ENCODE assay signal across 19 cellular contexts in genomic region chr15:57415559-57415958, GRCh38. TPM values are rescaled to one million over a fixed set of nuclear protein-coding genes. Genes with fewer than 3 reads are reported as not detected.
DNase-seq lines count a peak whose midpoint lies in the region; ATAC-seq and TF ChIP-seq lines count a peak whose summit lies in the region.
"Had no signal": no experiment of that assay in that cellular context is flagged by ENCODE, and none has a peak within 500 bp of the region (broad histone marks: within the 10 kb centered on the region; RNA-seq: fewer than 3 reads in every experiment).

No MANE protein-coding gene starts in this region.

- peaks cover 0 to 47% (median 35%) of the 10 kb centered on the region in 10 experiments; a peak in 16 of 20 replicates for H3K4me1 ChIP-seq in BLaER1 treated with 17β-estradiol and CSF1 and Interleukin-3, amounts not matched to agents 10 nM and 100 nM
- H3K4me1 ChIP-seq in testis (no peaks in the 10 kb centered on the region), SJCRH30 (peaks cover 6% of the 10 kb centered on the region; the same call in 1 of the 2 replicates)

- H3K27me3 ChIP-seq in BLaER1 treated with 17β-estradiol and CSF1 and Interleukin-3, amounts not matched to agents 10 nM and 100 nM, result no peaks in the 10 kb centered on the region
- H3K27me3 ChIP-seq in testis (no peaks in the 10 kb centered on the region), SJCRH30 (no peaks in the 10 kb centered on the region)

- H3K9ac ChIP-seq in BLaER1 treated with 17β-estradiol and CSF1 and Interleukin-3, amounts not matched to agents 10 nM and 100 nM, result 0 out of 22 replicates have a peak overlapping the region, but pooled peaks of 1 of the 11 experiments have one; percentile 3

- H4K20me1 ChIP-seq in BLaER1 treated with 17β-estradiol and CSF1 and Interleukin-3, amounts not matched to agents 10 nM and 100 nM, result no peaks in the 10 kb centered on the region

- H3K36me3 ChIP-seq in BLaER1 treated with 17β-estradiol and CSF1 and Interleukin-3, amounts not matched to agents 10 nM and 100 nM, result no peaks in the 10 kb centered on the region
- no peaks in the 10 kb centered on the region for H3K36me3 ChIP-seq in testis (ENCODE audit: low read depth, missing control alignments)
- no peaks in the 10 kb centered on the region for H3K36me3 ChIP-seq in SJCRH30
- H3K36me3 ChIP-seq: MG63 had no signal

- no peak for TF ChIP-seq POLR2A in testis (IDR thresholded peaks at IDR 0.05)

- no peak overlapping the region for H3K4me3 ChIP-seq in BLaER1 treated with 17β-estradiol and CSF1 and Interleukin-3, amounts not matched to agents 10 nM and 100 nM
- H3K4me3 ChIP-seq in fibroblast of mammary gland (ENCODE audit: control insufficient read depth, low read depth, low read length) (no peak overlapping the region), testis (no peak overlapping the region), SJCRH30 (no peak overlapping the region)
- H3K4me3 ChIP-seq: K562, MG63 had no signal

- 55 to 69% methylated on average over 6 of the region's 6 CpGs for WGBS in testis, 2 donors

- TF ChIP-seq CTCF in fibroblast of mammary gland (conservative IDR thresholded peaks at IDR 0.05; ENCODE audit: control insufficient read depth, insufficient read depth, low read depth, low read length) (no peak), testis (IDR thresholded peaks at IDR 0.05) (no peak)

- peaks cover 0 to 17% (median 8%) of the 10 kb centered on the region in 11 experiments; a peak in 8 of 22 replicates for H3K9me3 ChIP-seq in BLaER1 treated with 17β-estradiol and CSF1 and Interleukin-3, amounts not matched to agents 10 nM and 100 nM (replicated peaks in 1 of 11)
- H3K9me3 ChIP-seq in testis (no peaks in the 10 kb centered on the region), SJCRH30 (replicated peaks) (no peaks in the 10 kb centered on the region)
- H3K9me3 ChIP-seq: MG63 had no signal

- peak; percentile 6 for DNase-seq in fibroblast of mammary gland (ENCODE audit: low read depth)
- DNase-seq in left ventricle myocardium superior, result peak; percentile 88
- DNase-seq in testis, result peak; percentile 40
- DNase-seq in NCI-H1694 (lab: John Stamatoyannopoulos, UW), result no peak
- no peak for DNase-seq in SJCRH30
- DNase-seq in Ammon's horn (ENCODE audit: low spot score), result no peak
- DNase-seq: C1 segment of cervical spinal cord; Calu3; CD8-positive, alpha-beta T cell; GDM1; MG63; NCI-H1417 treated with DMSO at 0.1 percent for 48 hours; NCI-H187 treated with DMSO at 0.1 percent for 48 hours; NCI-H2107; NCI-H446 treated with DMSO at 0.1 percent for 48 hours; NCI-H526 treated with DMSO at 0.1 percent for 48 hours; OCI-M1 had no signal

- peak overlapping the region in 9 of 11 experiments; percentile 31 to 75 (median 52); a peak in 17 of 22 replicates for H3K4me2 ChIP-seq in BLaER1 treated with 17β-estradiol and CSF1 and Interleukin-3, amounts not matched to agents 10 nM and 100 nM

- peak overlapping the region in 6 of 11 experiments; percentile 0 to 61 (median 54); a peak in 11 of 22 replicates for H3K27ac ChIP-seq in BLaER1 treated with 17β-estradiol and CSF1 and Interleukin-3, amounts not matched to agents 10 nM and 100 nM
- H3K27ac ChIP-seq in testis, result no peak overlapping the region
- no peak overlapping the region for H3K27ac ChIP-seq in SJCRH30

- ATAC-seq in left ventricle myocardium superior, result peak; percentile 57
- ATAC-seq: CD8-positive, alpha-beta T cell; K562 had no signal

- intact Hi-C loops in left ventricle myocardium superior (cut with micrococcal nuclease), result no loop called here
- intact Hi-C loops in testis (cut with DNase I; ENCODE audit: low total_unique reads), result no loop called here

RNA-seq across cellular contexts. Expression of gene CGNL1, which starts 39.3 kb away (rescaled TPM):
- total RNA-seq in left ventricle myocardium superior (15.2 TPM), testis (10 to 100 TPM; 29.2 to 40.2 TPM)
- polyA plus RNA-seq in testis (ENCODE audit: insufficient read depth, low read depth, low replicate concordance), result 21.0 TPM
- total RNA-seq in SJCRH30 (2014; rRNA removed; shearing (Covaris generic)), result 5.5 and 5.9 TPM in 2 replicates
- total RNA-seq: CD8-positive, alpha-beta T cell had no signal

Comparison
In these comparisons a context has a peak if more than half of its experiments do, and no peak if none do; other contexts are left out.
1. H3K27ac ChIP-seq: peak in BLaER1 treated with 17β-estradiol and CSF1 and Interleukin-3, amounts not matched to agents 10 nM and 100 nM (6 of 11); none in testis (0 of 2) and SJCRH30 (single experiment).
2. DNase-seq: peak in fibroblast of mammary gland (single experiment), left ventricle myocardium superior (single experiment) and testis (single experiment); none in NCI-H1694 (single experiment), SJCRH30 (0 of 2) and Ammon's horn (single experiment).